Comparison of ENCODE assay signal across 12 cellular contexts in the genomic region with DNA sequence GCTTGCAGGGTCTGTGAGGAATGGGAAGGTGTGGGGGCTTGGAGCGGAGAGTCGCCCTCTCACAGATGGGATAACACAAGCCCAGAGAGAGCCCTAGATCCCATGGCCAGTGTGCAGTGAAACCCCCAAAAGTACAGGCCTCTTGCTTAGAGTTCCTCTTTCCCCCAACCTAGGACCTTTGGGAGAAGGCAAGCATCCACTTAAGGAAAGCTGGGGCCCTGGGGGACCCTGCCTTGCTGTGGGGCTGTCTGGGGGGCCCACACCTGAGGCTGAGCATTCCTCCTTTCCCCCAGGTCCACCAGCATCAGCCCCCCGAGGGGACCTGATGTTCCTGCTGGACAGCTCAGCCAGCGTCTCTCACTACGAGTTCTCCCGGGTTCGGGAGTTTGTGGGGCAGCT. TPM values are rescaled to one million over a fixed set of nuclear protein-coding genes. Genes with fewer than 3 reads are reported as not detected.
DNase-seq lines count a peak whose midpoint lies in the region; ATAC-seq and TF ChIP-seq lines count a peak whose summit lies in the region.
"Had no signal": no experiment of that assay in that cellular context is flagged by ENCODE, and none has a peak within 500 bp of the region (broad histone marks: within the 10 kb centered on the region; RNA-seq: fewer than 3 reads in every experiment).

No MANE protein-coding gene starts in this region.

- H4K20me1 ChIP-seq in PC-9 (ENCODE audit: insufficient read depth): no peaks in the 10 kb centered on the region

- H3K9me3 Mint-ChIP-seq in CD14-positive monocyte: peaks cover 0 to 8% (median 0%) of the 10 kb centered on the region in 7 donors
- H3K9me3 Mint-ChIP-seq in osteocyte (ENCODE audit: unreplicated experiment): no peaks in the 10 kb centered on the region
- no peaks in the 10 kb centered on the region for H3K9me3 Mint-ChIP-seq in CD4-positive, alpha-beta T cell

- no peaks in the 10 kb centered on the region for H3K9me3 ChIP-seq in PC-9 (ENCODE audit: insufficient read depth, low read depth)
- H3K9me3 ChIP-seq in CD4-positive, alpha-beta T cell (ENCODE audit: control insufficient read depth, low read length): no peaks in the 10 kb centered on the region
- H3K9me3 ChIP-seq: neutrophil had no signal

- no peaks in the 10 kb centered on the region for H3K9me2 ChIP-seq in PC-9 (ENCODE audit: insufficient read depth)

- peak overlapping the region; percentile 85 for H3K4me2 ChIP-seq in PC-9

- no peaks in the 10 kb centered on the region for H3K27me3 ChIP-seq in PC-9 (ENCODE audit: insufficient read depth, low read depth)
- peaks cover 58% of the 10 kb centered on the region for H3K27me3 ChIP-seq in CD4-positive, alpha-beta T cell (ENCODE audit: control insufficient read depth, insufficient read depth, low read length)

- no peak for ATAC-seq in GM19452 (IDR thresholded peaks at IDR 0.05; ENCODE audit: unreplicated experiment)
- no peak for ATAC-seq in CD4-positive, alpha-beta T cell (ENCODE audit: poor library complexity)
- ATAC-seq in HG03460 (IDR thresholded peaks at IDR 0.05; ENCODE audit: unreplicated experiment): no peak

- no peak overlapping the region for H3K27ac ChIP-seq in PC-9
- no peak overlapping the region for H3K27ac ChIP-seq in CD4-positive, alpha-beta T cell (ENCODE audit: low read depth, low read length)
- H3K27ac ChIP-seq: neutrophil had no signal

- POLR2A ChIA-PET in PC-9 (lab: Charles Lee; ENCODE audit: unreplicated experiment): no interaction called here
- POLR2A ChIA-PET in CD4-positive, alpha-beta T cell (lab: Charles Lee): no interaction called here

- peaks cover 44% of the 10 kb centered on the region for H3K4me1 ChIP-seq in PC-9 (replicated peaks; ENCODE audit: insufficient read depth)

- H3K27ac Mint-ChIP-seq in CD14-positive monocyte (peak overlapping the region in 1 of 7 donors; percentile 30), osteocyte (ENCODE audit: unreplicated experiment) (no peak overlapping the region)
- no peak overlapping the region for H3K27ac Mint-ChIP-seq in CD4-positive, alpha-beta T cell

- CTCF ChIA-PET in PC-9 (lab: Charles Lee): no interaction called here
- CTCF ChIA-PET in CD4-positive, alpha-beta T cell (lab: Charles Lee): no interaction called here

- peaks cover 22% of the 10 kb centered on the region; the same call in 1 of the 2 replicates for H3F3A ChIP-seq in PC-9 (ENCODE audit: insufficient read depth, low read depth)

- intact Hi-C loops in CD14-positive monocyte (cut with micrococcal nuclease): no loop called here
- intact Hi-C loops in PC-9 (cut with micrococcal nuclease; ENCODE audit: unreplicated experiment): loop anchor here (10.0 kb wide), 1 partner anchor 92 kb away; the partner anchor contains the start of gene DVL1
- intact Hi-C loops in CD4-positive, alpha-beta T cell (cut with DNase I, micrococcal nuclease): loop anchor here in 1 of 2 experiments (1.0 kb wide), 1 partner anchor 24 kb away; no protein-coding TSS in a partner anchor

- BruUV-seq in PC-9 (replicated peaks; lab: Mats Ljungman, UMichigan): no TSS peak

- H3K79me2 ChIP-seq in PC-9 (ENCODE audit: low read depth): peaks cover 5% of the 10 kb centered on the region; the same call in 1 of the 2 replicates

- H3K4me3 ChIP-seq in PC-9 (peak overlapping the region; percentile 69; the same call in 1 of the 2 replicates), fibroblast of pulmonary artery (replicated peaks; ENCODE audit: low read depth, low read length) (peak overlapping the region; percentile 52)

- H2AFZ ChIP-seq in PC-9: no peak overlapping the region

- DNase-seq in CD14-positive monocyte (ENCODE audit: low spot score) (no peak), PC-9 (no peak), fibroblast of pulmonary artery (ENCODE audit: low read depth) (no peak), osteocyte (ENCODE audit: extremely low spot score, unreplicated experiment) (no peak), GOT3 (lab: John Stamatoyannopoulos, UW) (no peak)
- DNase-seq in CD4-positive, alpha-beta T cell: no peak
- DNase-seq: DMS79 treated with DMSO at 0.1 percent for 48 hours, erythroblast, SHP77 had no signal

- H3K4me3 Mint-ChIP-seq in CD14-positive monocyte (peak overlapping the region; percentile 60 to 84), osteocyte (ENCODE audit: unreplicated experiment) (peak overlapping the region; percentile 59)
- no peak overlapping the region for H3K4me3 Mint-ChIP-seq in CD4-positive, alpha-beta T cell

- peaks cover 1 to 2% of the 10 kb centered on the region in 2 donors for H3K36me3 Mint-ChIP-seq in CD14-positive monocyte
- H3K36me3 Mint-ChIP-seq in osteocyte (ENCODE audit: unreplicated experiment): no peaks in the 10 kb centered on the region
- H3K36me3 Mint-ChIP-seq in CD4-positive, alpha-beta T cell (ENCODE audit: low read depth): no peaks in the 10 kb centered on the region

- TF ChIP-seq CTCF in CD14-positive monocyte (IDR thresholded peaks at IDR 0.05) (no peak), PC-9 (conservative IDR thresholded peaks at IDR 0.05) (no peak), fibroblast of pulmonary artery (IDR thresholded peaks at IDR 0.05; ENCODE audit: low read length, missing control alignments) (no peak), osteocyte (IDR thresholded peaks at IDR 0.05) (no peak)
- no peak for TF ChIP-seq CTCF in CD4-positive, alpha-beta T cell (IDR thresholded peaks at IDR 0.05)

- H3K36me3 ChIP-seq in PC-9 (ENCODE audit: low read depth): no peaks in the 10 kb centered on the region
- H3K36me3 ChIP-seq: neutrophil had no signal

- H3K4me1 Mint-ChIP-seq in CD14-positive monocyte: peaks cover 12% of the 10 kb centered on the region
- peaks cover 35% of the 10 kb centered on the region for H3K4me1 Mint-ChIP-seq in osteocyte (ENCODE audit: unreplicated experiment)
- H3K4me1 Mint-ChIP-seq in CD4-positive, alpha-beta T cell (ENCODE audit: low read depth): peaks cover 4% of the 10 kb centered on the region

- H3K27me3 Mint-ChIP-seq in CD14-positive monocyte (ENCODE audit: low read depth in 3 of 3) (peaks cover 30 to 78% (median 43%) of the 10 kb centered on the region in 3 donors), osteocyte (ENCODE audit: unreplicated experiment) (no peaks in the 10 kb centered on the region)
- H3K27me3 Mint-ChIP-seq in CD4-positive, alpha-beta T cell: peaks cover 17% of the 10 kb centered on the region

RNA-seq across cellular contexts. Expression of gene VWA1, which starts 1.1 kb away (rescaled TPM):
- polyA plus RNA-seq in CD14-positive monocyte: not detected
- total RNA-seq in PC-9 (2021) (56.6 and 65.9 TPM in 2 replicates), osteocyte (15.6 and 17.5 TPM in 2 replicates)
- total RNA-seq in CD4-positive, alpha-beta T cell: not detected

RNA-seq across cellular contexts. Expression of gene ATAD3C, which starts 12.9 kb away (rescaled TPM):
- polyA plus RNA-seq in CD14-positive monocyte: not detected
- 4.0 and 4.2 TPM in 2 replicates for total RNA-seq in PC-9 (2021)
- total RNA-seq in osteocyte: 0.27 and 0.44 TPM in 2 replicates
- total RNA-seq in CD4-positive, alpha-beta T cell: under 1 TPM; 0.28 to 0.74 TPM

RNA-seq across cellular contexts. Expression of gene ANKRD65, which starts 15.6 kb away (rescaled TPM):
- not detected for polyA plus RNA-seq in CD14-positive monocyte
- total RNA-seq in PC-9 (2021) (14.7 and 18.9 TPM in 2 replicates), osteocyte (0.21 and 0.24 TPM in 2 replicates)
- not detected for total RNA-seq in CD4-positive, alpha-beta T cell

RNA-seq across cellular contexts. Expression of gene MRPL20, which starts 29.5 kb away (rescaled TPM):
- 100 to 1,000 TPM; 156 to 186 TPM for polyA plus RNA-seq in CD14-positive monocyte
- total RNA-seq in PC-9 (2021) (90.5 and 90.8 TPM in 2 replicates), osteocyte (82.1 and 86.9 TPM in 2 replicates)
- 100 to 1,000 TPM in 1 of 2 experiments, 10 to 100 TPM in 1; 99.9 to 103 TPM for total RNA-seq in CD4-positive, alpha-beta T cell

RNA-seq across cellular contexts. Expression of gene ATAD3B, which starts 34.9 kb away (rescaled TPM):
- 1 to 10 TPM; 2.3 TPM for polyA plus RNA-seq in CD14-positive monocyte
- total RNA-seq in PC-9 (2021) (28.5 and 32.8 TPM in 2 replicates), osteocyte (26.9 and 28.6 TPM in 2 replicates)
- 10 to 100 TPM; 44.3 to 49.1 TPM for total RNA-seq in CD4-positive, alpha-beta T cell

Comparison
In these comparisons a context has a peak if more than half of its experiments do, and no peak if none do; other contexts are left out.
1. RNA of gene VWA1, which starts 1.1 kb away (total RNA-seq): 56.6 to 65.9 TPM in PC-9 and 15.6 to 17.5 TPM in osteocyte; not detected in CD4-positive, alpha-beta T cell; every median in the first group is over 10 times any median in the second.
2. RNA of gene ANKRD65, which starts 15.6 kb away (total RNA-seq): 14.7 to 18.9 TPM in PC-9; 0.21 to 0.24 TPM in osteocyte and not detected in CD4-positive, alpha-beta T cell; every median in the first group is over 10 times any median in the second.